13 cellular contexts compared by ENCODE assay signal in the genomic region with DNA sequence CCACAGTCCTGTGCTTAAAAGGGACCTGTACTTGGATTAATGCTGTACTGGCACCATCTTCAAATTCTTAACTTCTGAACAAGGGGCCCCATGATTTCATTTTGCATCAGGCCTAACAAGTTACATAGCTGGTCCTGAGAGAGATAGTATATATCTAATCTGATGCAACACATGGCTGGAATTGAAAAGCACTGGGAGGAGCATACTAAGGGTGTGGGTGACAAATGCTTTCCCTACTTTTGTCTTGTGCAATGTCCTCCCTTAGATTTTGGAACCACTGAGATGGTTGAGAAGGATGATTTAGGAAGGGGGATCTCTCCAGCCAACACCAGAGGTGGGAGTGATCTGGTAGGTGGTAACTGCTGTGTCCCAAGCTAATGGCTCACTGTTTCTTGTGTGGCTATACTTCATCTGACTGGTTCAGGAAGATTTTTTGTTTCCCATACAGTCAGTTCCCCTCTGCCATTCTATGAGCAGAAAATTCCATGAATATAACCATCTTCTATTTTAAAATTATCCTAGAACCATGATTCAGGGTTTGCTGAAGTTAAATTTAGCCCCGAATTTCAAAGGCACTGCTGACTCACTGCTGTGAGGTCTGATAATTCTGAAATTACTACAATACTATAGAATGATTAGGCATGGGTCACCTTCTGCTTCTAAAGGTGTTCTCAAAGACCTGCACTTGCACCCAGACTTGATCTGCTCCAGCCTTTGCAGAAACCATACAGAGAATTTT.
A peak's percentile ranks its signal among the peaks of the same experiment; 100 is the strongest.
DNase-seq lines count a peak whose midpoint lies in the region; ATAC-seq and TF ChIP-seq lines count a peak whose summit lies in the region.
"Had no signal": no experiment of that assay in that cellular context is flagged by ENCODE, and none has a peak within 500 bp of the region (broad histone marks: within the 10 kb centered on the region; RNA-seq: fewer than 3 reads in every experiment).

No MANE protein-coding gene starts in this region.

- no peak for TF ChIP-seq CTCF in fibroblast of pulmonary artery (IDR thresholded peaks at IDR 0.05; ENCODE audit: low read length, missing control alignments)

- H3K9me3 ChIP-seq in adipocyte (ENCODE audit: control insufficient read depth, low read length), result no peaks in the 10 kb centered on the region
- H3K9me3 ChIP-seq: thyroid gland had no signal

- H3K36me3 ChIP-seq in adipocyte (ENCODE audit: control insufficient read depth, insufficient read depth, low read length, severe bottlenecking), result no peaks in the 10 kb centered on the region
- H3K36me3 ChIP-seq: thyroid gland had no signal

- peaks cover 34% of the 10 kb centered on the region for H3K4me1 ChIP-seq in adipocyte (ENCODE audit: control insufficient read depth, insufficient read depth, low read length)

- H3K4me3 ChIP-seq in adipocyte (ENCODE audit: low read length) (peak overlapping the region; percentile 29), fibroblast of pulmonary artery (replicated peaks; ENCODE audit: low read depth, low read length) (no peak overlapping the region), skeletal muscle cell (ENCODE audit: low read depth, low read length) (no peak overlapping the region)
- H3K4me3 ChIP-seq: thyroid gland had no signal

- DNase-seq in GM04503 (ENCODE audit: low read depth), result peak; percentile 52
- peak; percentile 67 for DNase-seq in adipocyte (ENCODE audit: low read depth)
- DNase-seq in fibroblast of pulmonary artery (ENCODE audit: low read depth), result peak; percentile 38
- DNase-seq in skeletal muscle cell (ENCODE audit: low read depth), result peak; percentile 76
- DNase-seq in LoVo (ENCODE audit: low spot score), result no peak
- DNase-seq: activated CD4-positive, alpha-beta memory T cell treated with anti-CD3 and anti-CD28 coated beads for 36 hours; anterior cingulate cortex; effector CD8-positive, alpha-beta T cell; glutamatergic neuron; NCI-H2171 treated with DMSO at 0.1 percent for 48 hours had no signal

- H3K9ac ChIP-seq in adipocyte (ENCODE audit: low read length), result peak overlapping the region; percentile 2

- no peak for ATAC-seq in GM18861 (IDR thresholded peaks at IDR 0.05; ENCODE audit: unreplicated experiment)
- ATAC-seq in HG03045 (IDR thresholded peaks at IDR 0.05; ENCODE audit: unreplicated experiment), result no peak

- H3K27me3 ChIP-seq in adipocyte (replicated peaks; ENCODE audit: control insufficient read depth, insufficient read depth, low read length), result no peaks in the 10 kb centered on the region
- H3K27me3 ChIP-seq: thyroid gland had no signal
